In genomic region chr7:143416565-143417149, GRCh38 we compare ENCODE assay signal across 8 cellular contexts. TPM values are rescaled to one million over a fixed set of nuclear protein-coding genes. Genes with fewer than 3 reads are reported as not detected.
A peak's percentile ranks its signal among the peaks of the same experiment; 100 is the strongest.
DNase-seq lines count a peak whose midpoint lies in the region; ATAC-seq, FAIRE-seq and TF ChIP-seq lines count a peak whose summit lies in the region.

No MANE protein-coding gene starts in this region.

- no peak overlapping the region for H3K27ac Mint-ChIP-seq in neural crest cell (ENCODE audit: unreplicated experiment)
- H3K27ac Mint-ChIP-seq in activated T-helper 17 cell treated with anti-CD3 and anti-CD28 coated beads, Interleukin-2, amount 50 U/mL, for 72 hours, result no peak overlapping the region

- H3K4me3 ChIP-seq in Panc1 (ENCODE audit: low read depth in 2 of 2, low read length in 2 of 2), result no peak overlapping the region
- H3K4me3 ChIP-seq in endothelial cell of umbilical vein (replicated peaks in 1 of 3; ENCODE audit: insufficient read depth in 1 of 3, low read depth in 1 of 3, low read length in 3 of 3), result no peak overlapping the region

- dilution Hi-C loops in endothelial cell of umbilical vein (cut with MboI; ENCODE audit: extremely low pct_ligation_motif_present, low sequenced_read_pairs), result no loop called here

- no peak overlapping the region for H2AFZ ChIP-seq in endothelial cell of umbilical vein (ENCODE audit: low read depth, low read length)

- no peaks in the 10 kb centered on the region for H3K9me3 Mint-ChIP-seq in neural crest cell
- H3K9me3 Mint-ChIP-seq in activated T-helper 17 cell treated with anti-CD3 and anti-CD28 coated beads, Interleukin-2, amount 50 U/mL, for 72 hours, result no peaks in the 10 kb centered on the region

- H3K36me3 ChIP-seq in Panc1 (ENCODE audit: control insufficient read depth, insufficient read depth, low read length), result no peaks in the 10 kb centered on the region
- no peaks in the 10 kb centered on the region for H3K36me3 ChIP-seq in endothelial cell of umbilical vein (ENCODE audit: control insufficient read depth in 2 of 2, extremely low read depth in 1 of 2, insufficient read depth in 2 of 2, low read length in 2 of 2)

- H3K4me1 Mint-ChIP-seq in neural crest cell, result no peaks in the 10 kb centered on the region
- no peaks in the 10 kb centered on the region for H3K4me1 Mint-ChIP-seq in activated T-helper 17 cell treated with anti-CD3 and anti-CD28 coated beads, Interleukin-2, amount 50 U/mL, for 72 hours

- H3K27ac ChIP-seq in Panc1 (ENCODE audit: low read length), result no peak overlapping the region
- no peak overlapping the region for H3K27ac ChIP-seq in endothelial cell of umbilical vein (ENCODE audit: insufficient read depth, low read depth, low read length)

- H3K79me2 ChIP-seq in endothelial cell of umbilical vein (ENCODE audit: control insufficient read depth, insufficient read depth, low read length), result no peaks in the 10 kb centered on the region

- H3K4me1 ChIP-seq in Panc1 (ENCODE audit: control insufficient read depth, insufficient read depth, low read length) (no peaks in the 10 kb centered on the region), endothelial cell of umbilical vein (ENCODE audit: control insufficient read depth, extremely low read depth, insufficient read depth, low read length) (peaks cover 9% of the 10 kb centered on the region)

- BruUV-seq in Panc1 (replicated peaks; lab: Mats Ljungman, UMichigan), result no TSS peak
- BruUV-seq in endothelial cell of umbilical vein (replicated peaks; lab: Mats Ljungman, UMichigan), result no TSS peak

- H3K9ac ChIP-seq in endothelial cell of umbilical vein (replicated peaks; ENCODE audit: extremely low read depth, insufficient read depth, low read length), result no peak overlapping the region

- intact Hi-C loops in Panc1 (cut with micrococcal nuclease; ENCODE audit: unreplicated experiment), result loop anchor here (1.0 kb wide), 1 partner anchor 176 kb away; no protein-coding TSS in a partner anchor
- intact Hi-C loops in endothelial cell of umbilical vein (cut with micrococcal nuclease), result loop anchor here (1.0 to 2.0 kb wide), 6 partner anchors 21 to 176 kb away; no protein-coding TSS in a partner anchor

- CTCF ChIA-PET in Panc1 (lab: Charles Lee), result interaction anchor here (0.6 kb wide), 1 partner anchor 95 kb away, joined by 3 read pairs; no protein-coding TSS in a partner anchor
- CTCF ChIA-PET in endothelial cell of umbilical vein (lab: Charles Lee), result interaction anchor here (0.6 to 4.3 kb wide), 37 partner anchors 10 to 320 kb away, joined by 3 to 52 read pairs (median 4); no protein-coding TSS in a partner anchor

- no peak for TF ChIP-seq POLR2A in endothelial cell of umbilical vein (IDR thresholded peaks at IDR 0.05; ENCODE audit: low read depth, low read length)

- DNase-seq in A172 (ENCODE audit: low spot score), result peak; percentile 29
- DNase-seq in ELR (ENCODE audit: low read depth), result peak; percentile 69
- peak; percentile 86 for DNase-seq in HT-29 (ENCODE audit: low spot score)
- DNase-seq in Panc1 (ENCODE audit: low read depth, low spot score), result no peak
- peak; percentile 56 for DNase-seq in endothelial cell of umbilical vein (ENCODE audit: low read depth, low spot score)
- no peak for DNase-seq in neural crest cell (ENCODE audit: low read depth, low spot score)

- FAIRE-seq in endothelial cell of umbilical vein (lab: Jason Lieb, UNC), result peak; percentile 67

- POLR2A ChIA-PET in Panc1 (lab: Charles Lee) (no interaction called here), endothelial cell of umbilical vein (lab: Charles Lee) (interaction anchor here (1.1 kb wide), 1 partner anchor 32 kb away, joined by 3 read pairs; no protein-coding TSS in a partner anchor)

- H3K9me1 ChIP-seq in endothelial cell of umbilical vein (replicated peaks; ENCODE audit: control insufficient read depth, extremely low read depth, insufficient read depth, low read length), result no peaks in the 10 kb centered on the region

- peak; percentile 79; the same call in 1 of the 2 replicates for ATAC-seq in Panc1
- ATAC-seq in activated T-helper 17 cell treated with anti-CD3 and anti-CD28 coated beads, Interleukin-2, amount 50 U/mL, for 72 hours (replicated peaks), result no peak
- no peak for ATAC-seq in HG03432 (IDR thresholded peaks at IDR 0.05; ENCODE audit: unreplicated experiment)

- TF ChIP-seq CTCF in Panc1 (IDR thresholded peaks at IDR 0.05) (peak; percentile 78), endothelial cell of umbilical vein (IDR thresholded peaks at IDR 0.05; ENCODE audit: extremely low read depth in 1 of 2, insufficient read depth in 1 of 2, low read depth in 1 of 2, low read length in 2 of 2) (peak; percentile 41 to 59), neural crest cell (conservative IDR thresholded peaks at IDR 0.05) (peak; percentile 83)

- in situ Hi-C loops in Panc1 (cut with HindIII; ENCODE audit: low pct_unique_long_range_greater_than_20kb, low sequenced_read_pairs), result no loop called here

- H3K27me3 ChIP-seq in Panc1 (ENCODE audit: control insufficient read depth, insufficient read depth, low read length) (no peaks in the 10 kb centered on the region), endothelial cell of umbilical vein (ENCODE audit: control insufficient read depth in 2 of 2, insufficient read depth in 2 of 2, low read length in 2 of 2) (no peaks in the 10 kb centered on the region)

- H4K20me1 ChIP-seq in endothelial cell of umbilical vein (replicated peaks; ENCODE audit: control insufficient read depth, extremely low read depth, insufficient read depth, low read length), result no peaks in the 10 kb centered on the region

- H3K36me3 Mint-ChIP-seq in neural crest cell (ENCODE audit: low read depth), result no peaks in the 10 kb centered on the region
- no peaks in the 10 kb centered on the region for H3K36me3 Mint-ChIP-seq in activated T-helper 17 cell treated with anti-CD3 and anti-CD28 coated beads, Interleukin-2, amount 50 U/mL, for 72 hours (ENCODE audit: low read depth)

- H3K27me3 Mint-ChIP-seq in neural crest cell (ENCODE audit: low read depth), result peaks cover 2% of the 10 kb centered on the region
- no peaks in the 10 kb centered on the region for H3K27me3 Mint-ChIP-seq in activated T-helper 17 cell treated with anti-CD3 and anti-CD28 coated beads, Interleukin-2, amount 50 U/mL, for 72 hours

- no peaks in the 10 kb centered on the region for H3K9me3 ChIP-seq in Panc1 (ENCODE audit: control insufficient read depth, insufficient read depth, low read depth, low read length)
- no peaks in the 10 kb centered on the region for H3K9me3 ChIP-seq in endothelial cell of umbilical vein (replicated peaks; ENCODE audit: control insufficient read depth, insufficient read depth, low read length)

- no peak overlapping the region for H3K4me3 Mint-ChIP-seq in neural crest cell
- no peak overlapping the region for H3K4me3 Mint-ChIP-seq in activated T-helper 17 cell treated with anti-CD3 and anti-CD28 coated beads, Interleukin-2, amount 50 U/mL, for 72 hours

- no peak overlapping the region for H3K4me2 ChIP-seq in endothelial cell of umbilical vein (ENCODE audit: insufficient read depth, low read length)

RNA-seq across cellular contexts. Expression of gene EPHA1, which starts 8.0 kb away (rescaled TPM):
- total RNA-seq in A172 (2014; rRNA removed; shearing (Covaris generic)), result 0.03 TPM in 1 of 2 replicates, not detected in the other
- 54.3 and 65.6 TPM in 2 replicates for total RNA-seq in HT-29 (2014; rRNA removed; shearing (Covaris generic))
- total RNA-seq in Panc1 (2021; ENCODE audit: unreplicated experiment) (0.39 TPM), endothelial cell of umbilical vein (not detected in 2 replicates), neural crest cell (not detected in 2 replicates)
- polyA plus RNA-seq in Panc1 (2012; ENCODE audit: insufficient read length), result 1.4 TPM
- 0.06 and 0.07 TPM in 2 replicates for polyA plus RNA-seq in endothelial cell of umbilical vein
- 0.01 TPM in 1 of 2 replicates, not detected in the other for polyA plus RNA-seq in endothelial cell of umbilical vein (2011; cell fraction: cytosol; rRNA removed)
- polyA plus RNA-seq in endothelial cell of umbilical vein (2011; cell fraction: nucleus; rRNA removed), result 0.03 and 0.50 TPM in 2 replicates
- 4.1 and 5.5 TPM in 2 replicates for polyA plus RNA-seq in endothelial cell of umbilical vein (2012)
- not detected in 2 replicates for polyA minus RNA-seq in endothelial cell of umbilical vein
- polyA minus RNA-seq in endothelial cell of umbilical vein (2011; cell fraction: cytosol; rRNA and poly(A)+ RNA removed), result not detected
- polyA minus RNA-seq in endothelial cell of umbilical vein (2011; cell fraction: nucleus; rRNA and poly(A)+ RNA removed), result not detected in 2 replicates
- 1 to 10 TPM in 1 of 2 donors, under 1 TPM in 1; 0.65 to 1.8 TPM for total RNA-seq in activated T-helper 17 cell treated with anti-CD3 and anti-CD28 coated beads, Interleukin-2, amount 50 U/mL, for 72 hours

RNA-seq across cellular contexts. Expression of gene TAS2R60, which starts 26.6 kb away (rescaled TPM):
- total RNA-seq in A172 (2014; rRNA removed; shearing (Covaris generic)), result not detected in 2 replicates
- not detected in 2 replicates for total RNA-seq in HT-29 (2014; rRNA removed; shearing (Covaris generic))
- total RNA-seq in Panc1 (2021; ENCODE audit: unreplicated experiment) (not detected), endothelial cell of umbilical vein (not detected in 2 replicates), neural crest cell (not detected in 2 replicates)
- polyA plus RNA-seq in Panc1 (2012; ENCODE audit: insufficient read length), result not detected
- polyA plus RNA-seq in endothelial cell of umbilical vein, result not detected in 2 replicates
- not detected in 2 replicates for polyA plus RNA-seq in endothelial cell of umbilical vein (2011; cell fraction: cytosol; rRNA removed)
- not detected in 2 replicates for polyA plus RNA-seq in endothelial cell of umbilical vein (2011; cell fraction: nucleus; rRNA removed)
- not detected in 2 replicates for polyA plus RNA-seq in endothelial cell of umbilical vein (2012)
- polyA minus RNA-seq in endothelial cell of umbilical vein, result not detected in 2 replicates
- polyA minus RNA-seq in endothelial cell of umbilical vein (2011; cell fraction: cytosol; rRNA and poly(A)+ RNA removed), result not detected
- 0.48 TPM in 1 of 2 replicates, not detected in the other for polyA minus RNA-seq in endothelial cell of umbilical vein (2011; cell fraction: nucleus; rRNA and poly(A)+ RNA removed)
- total RNA-seq in activated T-helper 17 cell treated with anti-CD3 and anti-CD28 coated beads, Interleukin-2, amount 50 U/mL, for 72 hours, result not detected

RNA-seq across cellular contexts. Expression of gene ZYX, which starts 35.5 kb away (rescaled TPM):
- total RNA-seq in A172 (2014; rRNA removed; shearing (Covaris generic)), result 53.2 and 57.0 TPM in 2 replicates
- total RNA-seq in HT-29 (2014; rRNA removed; shearing (Covaris generic)), result 116 and 148 TPM in 2 replicates
- 169 TPM for total RNA-seq in Panc1 (2021; ENCODE audit: unreplicated experiment)
- polyA plus RNA-seq in Panc1 (2012; ENCODE audit: insufficient read length), result 257 TPM
- 533 and 545 TPM in 2 replicates for total RNA-seq in endothelial cell of umbilical vein
- 196 TPM in 2 replicates for polyA plus RNA-seq in endothelial cell of umbilical vein
- polyA plus RNA-seq in endothelial cell of umbilical vein (2011; cell fraction: cytosol; rRNA removed), result 195 and 222 TPM in 2 replicates
- polyA plus RNA-seq in endothelial cell of umbilical vein (2011; cell fraction: nucleus; rRNA removed), result 305 and 333 TPM in 2 replicates
- 533 and 564 TPM in 2 replicates for polyA plus RNA-seq in endothelial cell of umbilical vein (2012)
- polyA minus RNA-seq in endothelial cell of umbilical vein, result 116 and 124 TPM in 2 replicates
- 57.7 TPM for polyA minus RNA-seq in endothelial cell of umbilical vein (2011; cell fraction: cytosol; rRNA and poly(A)+ RNA removed)
- 105 and 154 TPM in 2 replicates for polyA minus RNA-seq in endothelial cell of umbilical vein (2011; cell fraction: nucleus; rRNA and poly(A)+ RNA removed)
- 61.7 and 64.7 TPM in 2 replicates for total RNA-seq in neural crest cell
- 100 to 1,000 TPM; 116 to 146 TPM for total RNA-seq in activated T-helper 17 cell treated with anti-CD3 and anti-CD28 coated beads, Interleukin-2, amount 50 U/mL, for 72 hours

RNA-seq across cellular contexts. Expression of gene FAM131B, which starts 54.1 kb away (rescaled TPM):
- total RNA-seq in A172 (2014; rRNA removed; shearing (Covaris generic)), result 3.9 and 7.1 TPM in 2 replicates
- total RNA-seq in HT-29 (2014; rRNA removed; shearing (Covaris generic)), result 13.2 and 17.6 TPM in 2 replicates
- total RNA-seq in Panc1 (2021; ENCODE audit: unreplicated experiment), result 1.5 TPM
- 1.9 TPM for polyA plus RNA-seq in Panc1 (2012; ENCODE audit: insufficient read length)
- 1.4 and 1.6 TPM in 2 replicates for total RNA-seq in endothelial cell of umbilical vein
- 1.6 and 1.8 TPM in 2 replicates for polyA plus RNA-seq in endothelial cell of umbilical vein
- polyA plus RNA-seq in endothelial cell of umbilical vein (2011; cell fraction: cytosol; rRNA removed), result 1.7 TPM in 2 replicates
- 1.8 and 2.2 TPM in 2 replicates for polyA plus RNA-seq in endothelial cell of umbilical vein (2011; cell fraction: nucleus; rRNA removed)
- polyA plus RNA-seq in endothelial cell of umbilical vein (2012), result 1.6 and 2.2 TPM in 2 replicates
- polyA minus RNA-seq in endothelial cell of umbilical vein, result 4.4 and 5.9 TPM in 2 replicates
- polyA minus RNA-seq in endothelial cell of umbilical vein (2011; cell fraction: cytosol; rRNA and poly(A)+ RNA removed), result not detected
- 0.77 and 0.82 TPM in 2 replicates for polyA minus RNA-seq in endothelial cell of umbilical vein (2011; cell fraction: nucleus; rRNA and poly(A)+ RNA removed)
- total RNA-seq in neural crest cell, result 15.0 and 15.5 TPM in 2 replicates
- total RNA-seq in activated T-helper 17 cell treated with anti-CD3 and anti-CD28 coated beads, Interleukin-2, amount 50 U/mL, for 72 hours, result 1 to 10 TPM in 1 of 2 donors, under 1 TPM in 1; 0.85 to 1.1 TPM

Comparison
In these comparisons a context has a peak if more than half of its experiments do, and no peak if none do; other contexts are left out.
1. DNase-seq: peak in A172 (single experiment), ELR (single experiment), HT-29 (single experiment) and endothelial cell of umbilical vein (single experiment); none in Panc1 (single experiment) and neural crest cell (single experiment).
2. RNA of gene EPHA1, which starts 8.0 kb away (total RNA-seq): 54.3 to 65.6 TPM in HT-29; 0.65 to 1.8 TPM in activated T-helper 17 cell treated with anti-CD3 and anti-CD28 coated beads, Interleukin-2, amount 50 U/mL, for 72 hours, 0.39 TPM in Panc1 (single experiment), not detected in endothelial cell of umbilical vein, 0.03 TPM in A172 and not detected in neural crest cell; every median in the first group is over 10 times any median in the second.
3. Peak in every context shown above with its lines, with median percentiles within 50 percentile points of each other: CTCF ChIP-seq.